15 cellular contexts compared by ENCODE assay signal in the genomic region with DNA sequence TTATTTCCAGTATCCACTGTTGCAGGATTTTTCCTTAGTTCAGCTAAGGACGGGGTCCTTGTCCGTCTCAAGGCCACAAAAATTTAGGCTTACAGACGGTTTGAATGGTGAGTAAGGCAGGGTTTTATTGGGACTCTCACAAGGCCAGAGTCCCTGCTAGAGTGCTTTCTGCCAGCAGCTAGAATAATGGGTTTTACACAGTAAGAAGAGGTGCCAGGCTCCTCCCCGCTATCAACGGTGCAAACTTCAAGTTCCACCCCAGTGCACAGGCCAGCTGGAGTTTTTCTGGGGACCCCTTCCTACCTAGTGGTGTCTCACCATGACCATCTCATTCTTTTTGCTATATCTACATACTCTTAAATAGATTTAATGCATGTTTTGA.
DNase-seq lines count a peak whose midpoint lies in the region; ATAC-seq and TF ChIP-seq lines count a peak whose summit lies in the region.
"Had no signal": no experiment of that assay in that cellular context is flagged by ENCODE, and none has a peak within 500 bp of the region (broad histone marks: within the 10 kb centered on the region; RNA-seq: fewer than 3 reads in every experiment).

No MANE protein-coding gene starts in this region.

- H3K4me2 ChIP-seq in SK-N-SH = no peak overlapping the region

- H3K36me3 ChIP-seq in SK-N-SH (replicated peaks in 1 of 2; ENCODE audit: control insufficient read depth in 1 of 2, insufficient read depth in 2 of 2, low read length in 1 of 2) (no peaks in the 10 kb centered on the region), right lobe of liver (no peaks in the 10 kb centered on the region), transverse colon (no peaks in the 10 kb centered on the region)

- CTCF ChIA-PET in SK-N-SH (lab: Yijun Ruan, JAX) = interaction anchor here (1.0 kb wide), 1 partner anchor 225 kb away, joined by 3 read pairs; a partner anchor contains a TSS

- TF ChIP-seq RAD21 in SK-N-SH (IDR thresholded peaks at IDR 0.05; ENCODE audit: low read length) = no peak

- H3K4me1 ChIP-seq in SK-N-SH (ENCODE audit: control insufficient read depth in 1 of 2, insufficient read depth in 2 of 2, low read depth in 1 of 2, low read length in 1 of 2) = no peaks in the 10 kb centered on the region
- H3K4me1 ChIP-seq in right lobe of liver = no peaks in the 10 kb centered on the region
- peaks cover 0 to 18% (median 3%) of the 10 kb centered on the region in 4 donors for H3K4me1 ChIP-seq in transverse colon

- no peak overlapping the region for H3K9ac ChIP-seq in SK-N-SH

- in situ Hi-C loops in transverse colon (cut with MboI; ENCODE audit: low pct_ligation_motif_present in 1 of 4, low pct_unique_long_range_greater_than_20kb in 1 of 4, low sequenced_read_pairs in 3 of 4) = no loop called here

- TF ChIP-seq EP300 in SK-N-SH (IDR thresholded peaks at IDR 0.05; ENCODE audit: borderline replicate concordance in 1 of 2, low read depth in 1 of 2, low read length in 1 of 2) = no peak
- no peak for TF ChIP-seq EP300 in transverse colon (IDR thresholded peaks at IDR 0.05; ENCODE audit: low read depth)

- DNase-seq in SK-N-SH (no peak), fibroblast of villous mesenchyme (ENCODE audit: low read depth) (peak; percentile 25), right lobe of liver (peak in 1 of 3 donors; percentile 54), transverse colon (peak; percentile 43), hippocampal formation (lab: John Stamatoyannopoulos, UW) (no peak), GDM1 (lab: John Stamatoyannopoulos, UW) (no peak)
- DNase-seq: C1 segment of cervical spinal cord; CD4-positive, alpha-beta T cell; DND-41; GF-D8; GOT3; H9 had no signal

- H3K27me3 ChIP-seq in SK-N-SH (ENCODE audit: insufficient read depth) (no peaks in the 10 kb centered on the region), right lobe of liver (no peaks in the 10 kb centered on the region), transverse colon (no peaks in the 10 kb centered on the region)

- H4K20me1 ChIP-seq in SK-N-SH (ENCODE audit: insufficient read depth) = no peaks in the 10 kb centered on the region

- 85% methylated on average over 5 of the region's 5 CpGs for WGBS in SK-N-SH (ENCODE audit: low lambda C conversion rate)
- WGBS in right lobe of liver (ENCODE audit: insufficient coverage, low coverage, low lambda C conversion rate, missing lambda C conversion rate) = 85% methylated on average over 5 of the region's 5 CpGs
- WGBS in transverse colon (ENCODE audit: low coverage in 1 of 2), 2 donors = 56% methylated on average over 5 of the region's 5 CpGs; no CpG with 5 or more reads in 1 of the 2 donors

- TF ChIP-seq CTCF in SK-N-SH (IDR thresholded peaks at IDR 0.05) = no peak
- no peak for TF ChIP-seq CTCF in fibroblast of villous mesenchyme (IDR thresholded peaks at IDR 0.05; ENCODE audit: insufficient read depth, low read depth, low read length)
- no peak for TF ChIP-seq CTCF in right lobe of liver (IDR thresholded peaks at IDR 0.05)
- TF ChIP-seq CTCF in transverse colon (IDR thresholded peaks at IDR 0.05) = no peak

- TF ChIP-seq POLR2A in right lobe of liver (IDR thresholded peaks at IDR 0.05) = no peak
- TF ChIP-seq POLR2A in transverse colon (IDR thresholded peaks at IDR 0.05) = no peak

- H3K27ac ChIP-seq in SK-N-SH (ENCODE audit: low read depth in 2 of 2, low read length in 1 of 2) = no peak overlapping the region
- no peak overlapping the region for H3K27ac ChIP-seq in right lobe of liver
- peak overlapping the region in 2 of 4 donors; percentile 27 to 39 for H3K27ac ChIP-seq in transverse colon
- H3K27ac ChIP-seq: HL-60 had no signal

- no peaks in the 10 kb centered on the region for H3K9me3 ChIP-seq in SK-N-SH
- H3K9me3 ChIP-seq in right lobe of liver = no peaks in the 10 kb centered on the region
- no peaks in the 10 kb centered on the region for H3K9me3 ChIP-seq in transverse colon

- H2AFZ ChIP-seq in SK-N-SH (ENCODE audit: low read depth) = no peak overlapping the region

- intact Hi-C loops in right lobe of liver (cut with DNase I) (no loop called here), transverse colon (cut with DNase I; ENCODE audit: low total_unique reads) (no loop called here)

- no peaks in the 10 kb centered on the region for H3K79me2 ChIP-seq in SK-N-SH (ENCODE audit: insufficient read depth)

- ATAC-seq in SK-N-SH treated with all-trans-retinoic acid at 6 μM for 48 hours (peak; percentile 38), right lobe of liver (peak; percentile 24 to 80 (median 61)), HG03354 (IDR thresholded peaks at IDR 0.05; ENCODE audit: poor library complexity, severe bottlenecking, unreplicated experiment) (no peak)

- POLR2A ChIA-PET in SK-N-SH (lab: Yijun Ruan, JAX) = no interaction called here

- H3K4me3 ChIP-seq in SK-N-SH (ENCODE audit: low read depth in 2 of 2, low read length in 1 of 2) (no peak overlapping the region), fibroblast of villous mesenchyme (ENCODE audit: low read depth, low read length) (no peak overlapping the region), right lobe of liver (no peak overlapping the region), transverse colon (no peak overlapping the region)

- no peaks in the 10 kb centered on the region for H3F3A ChIP-seq in SK-N-SH (replicated peaks; ENCODE audit: insufficient read depth)

- no peaks in the 10 kb centered on the region for H3K9me2 ChIP-seq in SK-N-SH

TF ChIP-seq in SK-N-SH treated with all-trans-retinoic acid at 6 μM for 48 hours, 23 proteins besides CTCF, POLR2A, EP300 and RAD21 (continues in another document):
- no peak for TF ChIP-seq ZC3H10 (CRISPR knock-in tag; IDR thresholded peaks at IDR 0.05)
- no peak for TF ChIP-seq TOX (CRISPR knock-in tag; IDR thresholded peaks at IDR 0.05; ENCODE audit: borderline replicate concordance)
- TF ChIP-seq, protein P1, sequence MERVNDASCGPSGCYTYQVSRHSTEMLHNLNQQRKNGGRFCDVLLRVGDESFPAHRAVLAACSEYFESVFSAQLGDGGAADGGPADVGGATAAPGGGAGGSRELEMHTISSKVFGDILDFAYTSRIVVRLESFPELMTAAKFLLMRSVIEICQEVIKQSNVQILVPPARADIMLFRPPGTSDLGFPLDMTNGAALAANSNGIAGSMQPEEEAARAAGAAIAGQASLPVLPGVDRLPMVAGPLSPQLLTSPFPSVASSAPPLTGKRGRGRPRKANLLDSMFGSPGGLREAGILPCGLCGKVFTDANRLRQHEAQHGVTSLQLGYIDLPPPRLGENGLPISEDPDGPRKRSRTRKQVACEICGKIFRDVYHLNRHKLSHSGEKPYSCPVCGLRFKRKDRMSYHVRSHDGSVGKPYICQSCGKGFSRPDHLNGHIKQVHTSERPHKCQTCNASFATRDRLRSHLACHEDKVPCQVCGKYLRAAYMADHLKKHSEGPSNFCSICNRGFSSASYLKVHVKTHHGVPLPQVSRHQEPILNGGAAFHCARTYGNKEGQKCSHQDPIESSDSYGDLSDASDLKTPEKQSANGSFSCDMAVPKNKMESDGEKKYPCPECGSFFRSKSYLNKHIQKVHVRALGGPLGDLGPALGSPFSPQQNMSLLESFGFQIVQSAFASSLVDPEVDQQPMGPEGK (CRISPR knock-in tag; IDR thresholded peaks at IDR 0.05; ENCODE audit: borderline replicate concordance) = no peak
- TF ChIP-seq ISL1 (CRISPR knock-in tag; IDR thresholded peaks at IDR 0.05) = no peak
- TF ChIP-seq ZFP30 (CRISPR knock-in tag; IDR thresholded peaks at IDR 0.05) = no peak
- TF ChIP-seq ESRRG (CRISPR knock-in tag; IDR thresholded peaks at IDR 0.05) = no peak

TF ChIP-seq in SK-N-SH, 30 proteins besides CTCF, POLR2A, EP300 and RAD21:
- TF ChIP-seq TEAD4 (IDR thresholded peaks at IDR 0.05; ENCODE audit: borderline replicate concordance, insufficient read depth) (no peak), CHD2 (IDR thresholded peaks at IDR 0.05; ENCODE audit: low read length, partially characterized antibody) (no peak)
- TF ChIP-seq, protein P2, sequence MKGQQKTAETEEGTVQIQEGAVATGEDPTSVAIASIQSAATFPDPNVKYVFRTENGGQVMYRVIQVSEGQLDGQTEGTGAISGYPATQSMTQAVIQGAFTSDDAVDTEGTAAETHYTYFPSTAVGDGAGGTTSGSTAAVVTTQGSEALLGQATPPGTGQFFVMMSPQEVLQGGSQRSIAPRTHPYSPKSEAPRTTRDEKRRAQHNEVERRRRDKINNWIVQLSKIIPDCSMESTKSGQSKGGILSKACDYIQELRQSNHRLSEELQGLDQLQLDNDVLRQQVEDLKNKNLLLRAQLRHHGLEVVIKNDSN (IDR thresholded peaks at IDR 0.05; ENCODE audit: borderline replicate concordance, low read depth) = no peak

Comparison
In these comparisons a context has a peak if more than half of its experiments do, and no peak if none do; other contexts are left out.
1. DNase-seq: peak in fibroblast of villous mesenchyme (single experiment) and transverse colon (single experiment); none in SK-N-SH (single experiment), hippocampal formation (0 of 2) and GDM1 (single experiment).